ENCODE assay signal across 18 cellular contexts in the genomic region with DNA sequence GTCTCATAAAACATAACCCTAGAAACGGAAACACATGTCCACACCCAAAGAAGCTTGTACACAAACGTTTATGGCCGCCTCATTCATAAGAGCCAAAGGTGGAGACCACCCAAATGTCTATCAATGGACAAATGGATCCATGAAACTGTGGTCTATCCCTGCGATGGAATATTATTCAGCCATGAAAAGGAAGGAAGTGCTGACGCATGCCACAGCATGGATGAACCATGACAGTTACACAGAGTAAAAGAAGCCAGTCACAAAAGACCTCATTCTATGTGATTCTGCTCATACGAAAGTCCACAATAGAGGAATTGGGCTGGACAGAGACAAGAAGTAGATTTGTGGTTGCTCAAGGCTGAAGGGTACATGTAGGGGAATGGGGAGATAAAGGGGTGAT. TPM values are rescaled to one million over a fixed set of nuclear protein-coding genes. Genes with fewer than 3 reads are reported as not detected.
DNase-seq lines count a peak whose midpoint lies in the region; ATAC-seq and TF ChIP-seq lines count a peak whose summit lies in the region.
"Had no signal": no experiment of that assay in that cellular context is flagged by ENCODE, and none has a peak within 500 bp of the region (broad histone marks: within the 10 kb centered on the region; RNA-seq: fewer than 3 reads in every experiment).

No MANE protein-coding gene starts in this region.

- H3K27ac Mint-ChIP-seq in MCF 10A (ENCODE audit: low read depth, unreplicated experiment) (no peak overlapping the region), neural progenitor cell (peak overlapping the region; percentile 14)
- H3K27ac Mint-ChIP-seq: CD8-positive, alpha-beta memory T cell had no signal

- H3K4me1 ChIP-seq in mammary epithelial cell (ENCODE audit: insufficient read depth, low read length): no peaks in the 10 kb centered on the region
- H3K4me1 ChIP-seq in HEK293 (ENCODE audit: control insufficient read depth, insufficient read depth, low read length): peaks cover 15% of the 10 kb centered on the region; the same call in 1 of the 2 replicates
- peaks cover 98% of the 10 kb centered on the region for H3K4me1 ChIP-seq in OCI-LY1 (ENCODE audit: insufficient read depth, low read length, severe bottlenecking)
- no peaks in the 10 kb centered on the region for H3K4me1 ChIP-seq in neural progenitor cell
- H3K4me1 ChIP-seq: HAP-1 had no signal

- H3K36me3 ChIP-seq in mammary epithelial cell (ENCODE audit: insufficient read depth, low read length): no peaks in the 10 kb centered on the region
- H3K36me3 ChIP-seq in HEK293 (ENCODE audit: control insufficient read depth in 2 of 2, insufficient read depth in 1 of 2, low read length in 2 of 2): peaks cover 0 to 3% of the 10 kb centered on the region in 2 experiments; a peak in 1 of 3 replicates
- H3K36me3 ChIP-seq in OCI-LY1 (ENCODE audit: insufficient read depth, low read length): peaks cover 7% of the 10 kb centered on the region; the same call in 1 of the 2 replicates
- H3K36me3 ChIP-seq in neural progenitor cell: no peaks in the 10 kb centered on the region
- H3K36me3 ChIP-seq: HAP-1 had no signal

- H3K9ac ChIP-seq in mammary epithelial cell (ENCODE audit: insufficient read depth, low read length) (no peak overlapping the region), OCI-LY1 (ENCODE audit: low read length) (no peak overlapping the region), neural progenitor cell (no peak overlapping the region)
- H3K9ac ChIP-seq: GM23248 had no signal

- CTCF ChIA-PET in MCF 10A (lab: Yijun Ruan, JAX): interaction anchor here (0.8 kb wide), 1 partner anchor 9 kb away, joined by 3 read pairs; no protein-coding TSS in a partner anchor
- CTCF ChIA-PET in mammary epithelial cell (lab: Charles Lee; ENCODE audit: low non-redundant PET): no interaction called here
- CTCF ChIA-PET in HEK293 (lab: Yijun Ruan, JAX): no interaction called here

- H3K4me3 ChIP-seq in mammary epithelial cell (replicated peaks in 1 of 3; ENCODE audit: insufficient read depth in 1 of 3, low read depth in 2 of 3, low read length in 3 of 3): no peak overlapping the region
- H3K4me3 ChIP-seq in HEK293 (ENCODE audit: low read depth, low read length): no peak overlapping the region
- H3K4me3 ChIP-seq in OCI-LY1 (ENCODE audit: low read depth, low read length, poor library complexity, severe bottlenecking): no peak overlapping the region
- no peak overlapping the region for H3K4me3 ChIP-seq in neural progenitor cell
- H3K4me3 ChIP-seq: GM23248, HAP-1 had no signal

- WGBS in mammary epithelial cell (ENCODE audit: low coverage, missing lambda C conversion rate): 98% methylated on average over 6 of the region's 6 CpGs

- in situ Hi-C loops in mammary epithelial cell (cut with MboI; ENCODE audit: low sequenced_read_pairs in 2 of 2): loop anchor here in 1 of 2 donors (10.0 to 25.0 kb wide), 2 partner anchors 78 to 305 kb away; no protein-coding TSS in a partner anchor

- no peak overlapping the region for H2AFZ ChIP-seq in mammary epithelial cell (ENCODE audit: low read depth, low read length)
- no peak overlapping the region for H2AFZ ChIP-seq in OCI-LY1 (ENCODE audit: low read length)
- no peak overlapping the region for H2AFZ ChIP-seq in neural progenitor cell (replicated peaks)
- H2AFZ ChIP-seq: GM23248 had no signal

- H3K27me3 ChIP-seq in mammary epithelial cell (ENCODE audit: insufficient read depth, low read length): no peaks in the 10 kb centered on the region
- H3K27me3 ChIP-seq in OCI-LY1 (ENCODE audit: insufficient read depth, low read length): no peaks in the 10 kb centered on the region
- H3K27me3 ChIP-seq in neural progenitor cell: no peaks in the 10 kb centered on the region

- no peak for TF ChIP-seq CTCF in MCF 10A (IDR thresholded peaks at IDR 0.05; ENCODE audit: unreplicated experiment)
- no peak for TF ChIP-seq CTCF in mammary epithelial cell (conservative IDR thresholded peaks at IDR 0.05 in 1 of 2, IDR thresholded peaks at IDR 0.05 in 1 of 2; ENCODE audit: extremely low read depth in 1 of 2, insufficient read depth in 1 of 2, low read depth in 1 of 2, low read length in 2 of 2)
- no peak for TF ChIP-seq CTCF in HEK293 (tag by site-specific recombination; IDR thresholded peaks at IDR 0.05)
- no peak for TF ChIP-seq CTCF in OCI-LY1 (IDR thresholded peaks at IDR 0.05; ENCODE audit: low read length)
- no peak for TF ChIP-seq CTCF in neural progenitor cell (IDR thresholded peaks at IDR 0.05)

- H3K27me3 Mint-ChIP-seq in MCF 10A (ENCODE audit: insufficient read depth, unreplicated experiment): no peaks in the 10 kb centered on the region
- peaks cover 9% of the 10 kb centered on the region for H3K27me3 Mint-ChIP-seq in neural progenitor cell (ENCODE audit: insufficient read depth, low read depth)

- BruUV-seq in MCF 10A (replicated peaks; lab: Mats Ljungman, UMichigan) (TSS peak; percentile 5), mammary epithelial cell (replicated peaks; lab: Mats Ljungman, UMichigan) (no TSS peak)

- H3K9me3 ChIP-seq in mammary epithelial cell (replicated peaks; ENCODE audit: insufficient read depth, low read length) (no peaks in the 10 kb centered on the region), HEK293 (ENCODE audit: control insufficient read depth, insufficient read depth, low read depth, low read length) (no peaks in the 10 kb centered on the region), OCI-LY1 (ENCODE audit: low read length) (no peaks in the 10 kb centered on the region), neural progenitor cell (ENCODE audit: low read depth) (no peaks in the 10 kb centered on the region)
- H3K9me3 ChIP-seq: HAP-1 had no signal

- H3K36me3 Mint-ChIP-seq in MCF 10A (ENCODE audit: insufficient read depth, unreplicated experiment) (no peaks in the 10 kb centered on the region), neural progenitor cell (peaks cover 17% of the 10 kb centered on the region)
- H3K36me3 Mint-ChIP-seq: CD4-positive, CD25-positive, alpha-beta regulatory T cell; CD8-positive, alpha-beta memory T cell had no signal

- H3K79me2 ChIP-seq in mammary epithelial cell (ENCODE audit: insufficient read depth, low read length) (peaks cover 98% of the 10 kb centered on the region), OCI-LY1 (ENCODE audit: insufficient read depth, low read length) (no peaks in the 10 kb centered on the region), neural progenitor cell (ENCODE audit: low read depth) (no peaks in the 10 kb centered on the region)

- H3K4me1 Mint-ChIP-seq in MCF 10A (ENCODE audit: insufficient read depth, unreplicated experiment): peaks cover 4% of the 10 kb centered on the region
- H3K4me1 Mint-ChIP-seq in neural progenitor cell: peaks cover 58% of the 10 kb centered on the region
- H3K4me1 Mint-ChIP-seq: CD4-positive, CD25-positive, alpha-beta regulatory T cell; CD8-positive, alpha-beta memory T cell had no signal

- H3F3A ChIP-seq in OCI-LY1 (ENCODE audit: insufficient read depth, low read length): 0 out of 2 replicates have a peak, but pooled peaks cover 5% of the 10 kb centered on the region
- no peaks in the 10 kb centered on the region for H3F3A ChIP-seq in neural progenitor cell (ENCODE audit: low read depth)

- H3K4me3 Mint-ChIP-seq in MCF 10A (ENCODE audit: unreplicated experiment) (no peak overlapping the region), neural progenitor cell (no peak overlapping the region)
- H3K4me3 Mint-ChIP-seq: CD4-positive, CD25-positive, alpha-beta regulatory T cell had no signal

- H3K27ac ChIP-seq in mammary epithelial cell (ENCODE audit: insufficient read depth, low read depth, low read length): no peak overlapping the region
- H3K27ac ChIP-seq in HEK293 (ENCODE audit: extremely low read depth, low read depth, low read length): no peak overlapping the region
- H3K27ac ChIP-seq in OCI-LY1 (ENCODE audit: low read depth, low read length, poor library complexity, severe bottlenecking): peak overlapping the region; percentile 98
- H3K27ac ChIP-seq in neural progenitor cell: no peak overlapping the region
- H3K27ac ChIP-seq: GM23248, HL-60 had no signal

- ATAC-seq in sciatic nerve (no peak), HG03097 (IDR thresholded peaks at IDR 0.05; ENCODE audit: low FRiP score, unreplicated experiment) (no peak)

- DNase-seq in MCF 10A (ENCODE audit: unreplicated experiment) (no peak), mammary epithelial cell (no peak), neural progenitor cell (ENCODE audit: low spot score) (no peak), sciatic nerve (ENCODE audit: low spot score) (no peak), amniotic stem cell (lab: John Stamatoyannopoulos, UW) (no peak)
- DNase-seq: 8988T; C1 segment of cervical spinal cord; CD4-positive, CD25-positive, alpha-beta regulatory T cell; CD8-positive, alpha-beta memory T cell; COR-L47; GDM1; GM23248; IMR-90 had no signal

- H3K4me2 ChIP-seq in mammary epithelial cell (ENCODE audit: insufficient read depth, low read depth, low read length): no peak overlapping the region
- H3K4me2 ChIP-seq in OCI-LY1 (ENCODE audit: low read length): no peak overlapping the region; the same call in 1 of the 2 replicates
- no peak overlapping the region for H3K4me2 ChIP-seq in neural progenitor cell

- H3K9me2 ChIP-seq in OCI-LY1 (ENCODE audit: low read depth, low read length): no peaks in the 10 kb centered on the region

- POLR2A ChIA-PET in MCF 10A (lab: Yijun Ruan, JAX): interaction anchor here (1.9 kb wide), 1 partner anchor 39 kb away, joined by 4 read pairs; no protein-coding TSS in a partner anchor
- POLR2A ChIA-PET in HEK293 (lab: Yijun Ruan, JAX): no interaction called here

- H3K9me3 Mint-ChIP-seq in MCF 10A (ENCODE audit: unreplicated experiment) (no peaks in the 10 kb centered on the region), neural progenitor cell (peaks cover 5% of the 10 kb centered on the region)
- H3K9me3 Mint-ChIP-seq: CD4-positive, CD25-positive, alpha-beta regulatory T cell had no signal

- dilution Hi-C loops in mammary epithelial cell (cut with HindIII; ENCODE audit: low sequenced_read_pairs): no loop called here

- H4K20me1 ChIP-seq in mammary epithelial cell (ENCODE audit: insufficient read depth, low read length): peaks cover 2% of the 10 kb centered on the region
- no peaks in the 10 kb centered on the region for H4K20me1 ChIP-seq in OCI-LY1 (ENCODE audit: insufficient read depth, low read length)
- H4K20me1 ChIP-seq in neural progenitor cell (ENCODE audit: low read depth): no peaks in the 10 kb centered on the region

- intact Hi-C loops in MCF 10A (cut with micrococcal nuclease): no loop called here
- intact Hi-C loops in mammary epithelial cell (cut with micrococcal nuclease): no loop called here
- intact Hi-C loops in sciatic nerve (cut with DNase I): no loop called here

TF ChIP-seq in HEK293, 187 proteins besides CTCF, POLR2A, EP300 and RAD21 (continues in another document):
- TF ChIP-seq ZNF354C (tag by site-specific recombination; IDR thresholded peaks at IDR 0.05; ENCODE audit: borderline replicate concordance, low read depth): no peak
- peak; percentile 99 for TF ChIP-seq ZNF146 (tag by site-specific recombination; IDR thresholded peaks at IDR 0.05)

RNA-seq across cellular contexts. Expression of a gene that starts 10.8 kb away (rescaled TPM):
- total RNA-seq in MCF 10A (2022) (32.8 and 38.8 TPM in 2 replicates), mammary epithelial cell (10 to 100 TPM; 47.3 to 61.0 TPM), neural progenitor cell (ENCODE audit: low replicate concordance) (0.54 and 0.59 TPM in 2 replicates), sciatic nerve (31.7 TPM)
- polyA plus RNA-seq in mammary epithelial cell: 24.5 TPM
- 60.0 TPM for polyA minus RNA-seq in mammary epithelial cell
- polyA plus RNA-seq: CD8-positive, alpha-beta memory T cell had no signal

Comparison
In these comparisons a context has a peak if more than half of its experiments do, and no peak if none do; other contexts are left out.
1. RNA of a gene that starts 10.8 kb away (total RNA-seq): 47.3 to 61.0 TPM in mammary epithelial cell, 32.8 to 38.8 TPM in MCF 10A and 31.7 TPM in sciatic nerve (single experiment); 0.54 to 0.59 TPM in neural progenitor cell; every median in the first group is over 10 times any median in the second.